Comparison of ENCODE assay signal across 8 cellular contexts in genomic region chrX:152635941-152636340, GRCh38. TPM values are rescaled to one million over a fixed set of nuclear protein-coding genes. Genes with fewer than 3 reads are reported as not detected.
DNase-seq lines count a peak whose midpoint lies in the region; ATAC-seq and TF ChIP-seq lines count a peak whose summit lies in the region.

No MANE protein-coding gene starts in this region.

- H3F3A ChIP-seq in SK-N-SH (replicated peaks; ENCODE audit: insufficient read depth), result no peaks in the 10 kb centered on the region

- WGBS in SK-N-SH (ENCODE audit: low lambda C conversion rate), result 12% methylated on average over 7 of the region's 7 CpGs

- peak; percentile 6 for DNase-seq in activated CD4-positive, alpha-beta T cell treated with anti-CD3 and anti-CD28 coated beads for 48 hours
- no peak for DNase-seq in activated CD4-positive, alpha-beta T cell treated with anti-CD3 and anti-CD28 coated beads for 4 hours
- DNase-seq in KBM-7 (peak; percentile 54), SK-N-SH (peak; percentile 50), glomerular endothelial cell (ENCODE audit: extremely low read depth, low read depth, low spot score) (peak; percentile 10), thoracic aorta (ENCODE audit: low spot score) (no peak)

- CTCF ChIA-PET in SK-N-SH (lab: Yijun Ruan, JAX), result interaction anchor here (1.0 to 2.3 kb wide), 18 partner anchors 9 to 886 kb away, joined by 3 to 12 read pairs (median 4); no protein-coding TSS in a partner anchor

- peak; percentile 73 for TF ChIP-seq RAD21 in SK-N-SH (IDR thresholded peaks at IDR 0.05; ENCODE audit: low read length)

- in situ Hi-C loops in KBM-7 (cut with MboI; ENCODE audit: low pct_unique_long_range_greater_than_20kb, low sequenced_read_pairs), result loop anchor here (25.0 kb wide), 2 partner anchors 176 to 874 kb away; no protein-coding TSS in a partner anchor

- no peaks in the 10 kb centered on the region for H4K20me1 ChIP-seq in SK-N-SH (ENCODE audit: insufficient read depth)

- no peak for TF ChIP-seq EP300 in SK-N-SH (IDR thresholded peaks at IDR 0.05; ENCODE audit: borderline replicate concordance in 1 of 2, low read depth in 1 of 2, low read length in 1 of 2)

- no peak overlapping the region for H3K4me2 ChIP-seq in SK-N-SH

- H3K9ac ChIP-seq in SK-N-SH, result no peak overlapping the region

- POLR2A ChIA-PET in SK-N-SH (lab: Yijun Ruan, JAX), result no interaction called here

- no peaks in the 10 kb centered on the region for H3K79me2 ChIP-seq in SK-N-SH (ENCODE audit: insufficient read depth)

- H3K36me3 ChIP-seq in SK-N-SH (replicated peaks in 1 of 2; ENCODE audit: control insufficient read depth in 1 of 2, insufficient read depth in 2 of 2, low read length in 1 of 2) (no peaks in the 10 kb centered on the region), thoracic aorta (no peaks in the 10 kb centered on the region)

- H3K27ac ChIP-seq in SK-N-SH (ENCODE audit: low read depth in 2 of 2, low read length in 1 of 2) (no peak overlapping the region), thoracic aorta (no peak overlapping the region)

- H2AFZ ChIP-seq in SK-N-SH (ENCODE audit: low read depth), result no peak overlapping the region

- no peaks in the 10 kb centered on the region for H3K9me3 ChIP-seq in SK-N-SH
- H3K9me3 ChIP-seq in thoracic aorta, result no peaks in the 10 kb centered on the region

- H3K4me3 ChIP-seq in SK-N-SH (ENCODE audit: low read depth in 2 of 2, low read length in 1 of 2), result no peak overlapping the region; a peak in 1 of 4 replicates
- H3K4me3 ChIP-seq in thoracic aorta, result no peak overlapping the region

- H3K4me1 ChIP-seq in SK-N-SH (ENCODE audit: control insufficient read depth in 1 of 2, insufficient read depth in 2 of 2, low read depth in 1 of 2, low read length in 1 of 2) (no peaks in the 10 kb centered on the region; a peak in 1 of 4 replicates), thoracic aorta (ENCODE audit: control insufficient read depth in 1 of 2, low read depth in 2 of 2) (no peaks in the 10 kb centered on the region)

- H3K27me3 ChIP-seq in SK-N-SH (ENCODE audit: insufficient read depth) (no peaks in the 10 kb centered on the region; the same call in 1 of the 2 replicates), thoracic aorta (replicated peaks; ENCODE audit: insufficient read depth) (no peaks in the 10 kb centered on the region)

- TF ChIP-seq CTCF in SK-N-SH (IDR thresholded peaks at IDR 0.05) (peak; percentile 74), thoracic aorta (IDR thresholded peaks at IDR 0.05) (peak; percentile 44)

- no peaks in the 10 kb centered on the region for H3K9me2 ChIP-seq in SK-N-SH

- ATAC-seq in thoracic aorta (ENCODE audit: insufficient number of reproducible peaks, low FRiP score, low read depth) (no peak), GM19467 (IDR thresholded peaks at IDR 0.05; ENCODE audit: unreplicated experiment) (no peak), GM19328 (IDR thresholded peaks at IDR 0.05; ENCODE audit: unreplicated experiment) (no peak)

TF ChIP-seq in SK-N-SH, 30 proteins besides CTCF, POLR2A, EP300 and RAD21:
- peak; percentile 60 for TF ChIP-seq SMC3 (IDR thresholded peaks at IDR 0.05; ENCODE audit: low read depth, low read length)
- no peak for TF ChIP-seq ZBTB33 (IDR thresholded peaks at IDR 0.05; ENCODE audit: borderline replicate concordance, low read depth)
- TF ChIP-seq FOXM1 (IDR thresholded peaks at IDR 0.05; ENCODE audit: low read depth), result no peak

RNA-seq across cellular contexts. Expression of gene GABRQ, which starts 1.8 kb away (rescaled TPM):
- 0.02 and 0.03 TPM in 2 replicates for polyA plus RNA-seq in SK-N-SH (2012; rRNA removed)
- polyA plus RNA-seq in SK-N-SH (2012; cell fraction: cytosol; rRNA removed), result 0.03 and 0.05 TPM in 2 replicates
- 0.05 TPM in 1 of 2 replicates, not detected in the other for polyA plus RNA-seq in SK-N-SH (2012; cell fraction: nucleus; rRNA removed)
- total RNA-seq in glomerular endothelial cell (under 0.01 TPM in 1 of 2 replicates, not detected in the other), thoracic aorta (not detected)

Comparison
In these comparisons a context has a peak if more than half of its experiments do, and no peak if none do; other contexts are left out.
1. DNase-seq: peak in activated CD4-positive, alpha-beta T cell treated with anti-CD3 and anti-CD28 coated beads for 48 hours (single experiment), KBM-7 (single experiment), SK-N-SH (single experiment) and glomerular endothelial cell (single experiment); none in activated CD4-positive, alpha-beta T cell treated with anti-CD3 and anti-CD28 coated beads for 4 hours (0 of 2) and thoracic aorta (single experiment).